27 cellular contexts compared by ENCODE assay signal in genomic region chr10:64795847-64796246, GRCh38.
"Had no signal": no experiment of that assay in that cellular context is flagged by ENCODE, and none has a peak within 500 bp of the region (broad histone marks: within the 10 kb centered on the region; RNA-seq: fewer than 3 reads in every experiment).

No MANE protein-coding gene starts in this region.

- DNase-seq: hippocampal formation; kidney glomerular epithelial cell; left cardiac atrium; left lung; lower lobe of right lung; mammary epithelial cell; mesenchymal stem cell; naive thymus-derived CD8-positive, alpha-beta T cell; nucleus accumbens; pancreas; posterior cingulate gyrus; retina; right cardiac atrium; sigmoid colon; small intestine; spleen; stimulated activated CD4-positive, alpha-beta T cell treated with anti-CD3 and anti-CD28 coated beads, Interleukin-2, amount 100 ng/mL, for 48 hours; stimulated activated CD4-positive, alpha-beta T cell treated with anti-CD3 and anti-CD28 coated beads, Interleukin-4, amount 100 ng/mL, for 4 hours; stimulated activated CD8-positive, alpha-beta memory T cell treated with anti-CD3 and anti-CD28 coated beads, Interleukin-4, amount 100 ng/mL, for 48 hours; stimulated activated naive CD4-positive, alpha-beta T cell treated with Interleukin-2 at 50 U/mL for 16 hours; stimulated activated naive CD8-positive, alpha-beta T cell treated with anti-CD3 and anti-CD28 coated beads, Interleukin-15, amount 100 ng/mL, for 72 hours; substantia nigra; uterus had no signal

- H3K27ac ChIP-seq: left lung, lower lobe of right lung, pancreas, prostate gland, sigmoid colon, spleen, tibial nerve, uterus had no signal

- H3K36me3 ChIP-seq: left lung, lower lobe of right lung, pancreas, prostate gland, sigmoid colon, spleen, tibial nerve, uterus had no signal

- H3K27me3 ChIP-seq: left lung, pancreas, sigmoid colon, spleen, tibial nerve, uterus had no signal

- H3K4me1 ChIP-seq: left lung, lower lobe of right lung, pancreas, prostate gland, sigmoid colon, spleen, tibial nerve, uterus had no signal

- H3K4me3 ChIP-seq: left lung, lower lobe of right lung, pancreas, prostate gland, sigmoid colon, spleen, tibial nerve, uterus had no signal

- H3K9me3 ChIP-seq: lower lobe of right lung, pancreas, prostate gland, sigmoid colon, tibial nerve, uterus had no signal

- FAIRE-seq: keratinocyte, pancreas, small intestine had no signal

- ATAC-seq: left cardiac atrium; left lung; lower lobe of right lung; naive thymus-derived CD8-positive, alpha-beta T cell; pancreas; right cardiac atrium; stimulated activated memory B cell treated with anti-CD40 and anti-IgM and Interleukin-4, amounts not matched to agents 10 μg/mL and 1 μg/mL and 100 μg/mL, for 72 hours; stimulated activated naive CD8-positive, alpha-beta T cell treated with anti-CD3 and anti-CD28 coated beads, Interleukin-15, amount 100 ng/mL, for 72 hours had no signal
